1 cellular context compared by ENCODE assay signal in genomic region chr7:91082854-91083495, GRCh38.
TF ChIP-seq lines count a peak whose summit lies in the region.

No MANE protein-coding gene starts in this region.

TF ChIP-seq in HepG2, 621 proteins besides CTCF, POLR2A, EP300 and RAD21 (continued from another document):
- no peak for TF ChIP-seq HNF1A (IDR thresholded peaks at IDR 0.05; ENCODE audit: low read depth)
- TF ChIP-seq HNF1A (CRISPR knock-in tag; IDR thresholded peaks at IDR 0.05; ENCODE audit: borderline replicate concordance): no peak
